8 cellular contexts compared by ENCODE assay signal in the genomic region with DNA sequence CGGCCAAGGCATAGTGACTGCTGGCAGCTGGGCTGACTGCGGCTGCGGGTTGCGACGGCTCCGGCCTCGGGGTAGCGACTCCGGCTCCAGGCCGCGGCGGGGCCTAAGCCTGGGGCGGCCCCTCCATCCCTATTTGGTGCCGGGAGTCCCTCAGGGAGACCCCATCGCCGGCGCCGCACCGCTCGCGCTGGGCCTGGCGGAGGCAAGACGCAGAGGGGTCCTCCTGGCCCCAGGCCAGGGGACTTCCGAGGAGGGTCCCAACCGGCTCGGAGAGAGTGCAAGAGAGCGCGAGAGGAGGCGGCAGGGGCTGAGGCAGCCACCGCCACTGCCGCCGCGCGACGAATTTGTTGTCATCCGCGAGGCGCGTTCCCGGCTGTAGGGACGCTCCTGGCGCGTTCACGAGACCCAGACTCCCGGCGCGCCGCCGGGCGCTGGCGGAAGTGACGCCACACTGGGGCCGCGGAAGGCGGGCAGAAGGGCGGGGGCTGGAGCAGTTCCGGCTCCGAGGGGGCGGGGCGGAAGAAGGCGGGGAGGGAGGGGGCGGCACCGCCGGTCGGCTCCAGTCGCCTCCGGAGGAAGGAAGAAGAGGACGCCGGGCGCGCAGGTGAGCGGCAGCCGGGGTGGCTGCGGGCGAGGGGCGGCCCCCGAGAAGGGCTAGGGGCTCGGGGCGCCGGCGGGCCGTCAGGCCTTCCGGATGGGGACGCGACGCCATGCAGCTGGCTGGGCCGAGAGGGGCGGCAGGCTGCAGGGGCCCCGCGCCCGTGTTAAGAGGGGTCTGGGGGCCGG. TPM values are rescaled to one million over a fixed set of nuclear protein-coding genes. Genes with fewer than 3 reads are reported as not detected.
A peak's percentile ranks its signal among the peaks of the same experiment; 100 is the strongest.
DNase-seq lines count a peak whose midpoint lies in the region; ATAC-seq lines count a peak whose summit lies in the region.

A gene with protein sequence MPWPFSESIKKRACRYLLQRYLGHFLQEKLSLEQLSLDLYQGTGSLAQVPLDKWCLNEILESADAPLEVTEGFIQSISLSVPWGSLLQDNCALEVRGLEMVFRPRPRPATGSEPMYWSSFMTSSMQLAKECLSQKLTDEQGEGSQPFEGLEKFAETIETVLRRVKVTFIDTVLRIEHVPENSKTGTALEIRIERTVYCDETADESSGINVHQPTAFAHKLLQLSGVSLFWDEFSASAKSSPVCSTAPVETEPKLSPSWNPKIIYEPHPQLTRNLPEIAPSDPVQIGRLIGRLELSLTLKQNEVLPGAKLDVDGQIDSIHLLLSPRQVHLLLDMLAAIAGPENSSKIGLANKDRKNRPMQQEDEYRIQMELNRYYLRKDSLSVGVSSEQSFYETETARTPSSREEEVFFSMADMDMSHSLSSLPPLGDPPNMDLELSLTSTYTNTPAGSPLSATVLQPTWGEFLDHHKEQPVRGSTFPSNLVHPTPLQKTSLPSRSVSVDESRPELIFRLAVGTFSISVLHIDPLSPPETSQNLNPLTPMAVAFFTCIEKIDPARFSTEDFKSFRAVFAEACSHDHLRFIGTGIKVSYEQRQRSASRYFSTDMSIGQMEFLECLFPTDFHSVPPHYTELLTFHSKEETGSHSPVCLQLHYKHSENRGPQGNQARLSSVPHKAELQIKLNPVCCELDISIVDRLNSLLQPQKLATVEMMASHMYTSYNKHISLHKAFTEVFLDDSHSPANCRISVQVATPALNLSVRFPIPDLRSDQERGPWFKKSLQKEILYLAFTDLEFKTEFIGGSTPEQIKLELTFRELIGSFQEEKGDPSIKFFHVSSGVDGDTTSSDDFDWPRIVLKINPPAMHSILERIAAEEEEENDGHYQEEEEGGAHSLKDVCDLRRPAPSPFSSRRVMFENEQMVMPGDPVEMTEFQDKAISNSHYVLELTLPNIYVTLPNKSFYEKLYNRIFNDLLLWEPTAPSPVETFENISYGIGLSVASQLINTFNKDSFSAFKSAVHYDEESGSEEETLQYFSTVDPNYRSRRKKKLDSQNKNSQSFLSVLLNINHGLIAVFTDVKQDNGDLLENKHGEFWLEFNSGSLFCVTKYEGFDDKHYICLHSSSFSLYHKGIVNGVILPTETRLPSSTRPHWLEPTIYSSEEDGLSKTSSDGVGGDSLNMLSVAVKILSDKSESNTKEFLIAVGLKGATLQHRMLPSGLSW (N-terminal part only) (minus strand): TSS at position 377 of the 786 bp plus-strand sequence. CDS start 365 bp downstream, at position 12.
A gene with protein sequence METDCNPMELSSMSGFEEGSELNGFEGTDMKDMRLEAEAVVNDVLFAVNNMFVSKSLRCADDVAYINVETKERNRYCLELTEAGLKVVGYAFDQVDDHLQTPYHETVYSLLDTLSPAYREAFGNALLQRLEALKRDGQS (plus strand): TSS at position 562 of the 786 bp plus-strand sequence. CDS start 18,722 bp downstream, outside the sequence.

- H3K27me3 Mint-ChIP-seq in CD8-positive, alpha-beta memory T cell, result peaks cover 0 to 3% of the 10 kb centered on the region in 2 donors
- no peaks in the 10 kb centered on the region for H3K27me3 Mint-ChIP-seq in memory B cell

- CTCF ChIA-PET in CD8-positive, alpha-beta memory T cell (lab: Charles Lee), result no interaction called here
- CTCF ChIA-PET in activated CD8-positive, alpha-beta memory T cell treated with anti-CD3 and anti-CD28 coated beads for 36 hours (lab: Charles Lee), result no interaction called here

- no peaks in the 10 kb centered on the region for H3K27me3 ChIP-seq in CD8-positive, alpha-beta memory T cell (ENCODE audit: insufficient read depth, low read length, poor library complexity, severe bottlenecking)
- H3K27me3 ChIP-seq in effector memory CD4-positive, alpha-beta T cell (replicated peaks; ENCODE audit: control insufficient read depth, insufficient read depth, low read length, poor library complexity, severe bottlenecking), result no peaks in the 10 kb centered on the region

- peak within 1 kb of the TSS; percentile 87 to 97 (median 94) for H3K27ac Mint-ChIP-seq in CD8-positive, alpha-beta memory T cell
- peak within 1 kb of the TSS; percentile 88 for H3K27ac Mint-ChIP-seq in memory B cell

- no peaks in the 10 kb centered on the region for H3K36me3 ChIP-seq in CD8-positive, alpha-beta memory T cell (ENCODE audit: insufficient read depth, low read length)
- H3K36me3 ChIP-seq in effector memory CD4-positive, alpha-beta T cell (ENCODE audit: control insufficient read depth, insufficient read depth, low read length), result no peaks in the 10 kb centered on the region

- peak within 1 kb of the TSS; percentile 85 to 94 (median 90) for H3K4me3 Mint-ChIP-seq in CD8-positive, alpha-beta memory T cell
- peak within 1 kb of the TSS; percentile 87 for H3K4me3 Mint-ChIP-seq in memory B cell

- H3K9me3 Mint-ChIP-seq in CD8-positive, alpha-beta memory T cell, result no peaks in the 10 kb centered on the region
- no peaks in the 10 kb centered on the region for H3K9me3 Mint-ChIP-seq in memory B cell

- H3K4me3 ChIP-seq in CD8-positive, alpha-beta memory T cell (ENCODE audit: low read length), result peak within 1 kb of the TSS; percentile 81
- H3K4me3 ChIP-seq in effector memory CD4-positive, alpha-beta T cell (ENCODE audit: insufficient read depth, low read depth, low read length, poor library complexity, severe bottlenecking), result peak within 1 kb of the TSS; percentile 73

- peak; percentile 95 to 99 (median 97) for DNase-seq in CD8-positive, alpha-beta memory T cell
- peak; percentile 52 for DNase-seq in HS-5 (ENCODE audit: low read depth)
- DNase-seq in NOMO-1 (lab: John Stamatoyannopoulos, UW; ENCODE audit: unreplicated experiment in 2 of 2), result peak; percentile 80 to 91
- peak; percentile 95 to 96 (median 96) for DNase-seq in effector memory CD4-positive, alpha-beta T cell
- DNase-seq in memory B cell (ENCODE audit: low spot score in 2 of 2), result peak; percentile 97 to 98
- peak; percentile 94 for DNase-seq in stimulated activated CD8-positive, alpha-beta memory T cell treated with anti-CD3 and anti-CD28 coated beads, Interleukin-12 subunit alpha, Interleukin-12 subunit beta, amount 100 ng/mL, for 1 hour (ENCODE audit: low read depth)

- peak within 1 kb of the TSS; percentile 88 for H3K27ac ChIP-seq in CD8-positive, alpha-beta memory T cell (ENCODE audit: low read depth, low read length)
- peak within 1 kb of the TSS; percentile 94 for H3K27ac ChIP-seq in effector memory CD4-positive, alpha-beta T cell (ENCODE audit: insufficient read depth, low read length, poor library complexity, severe bottlenecking)

- ATAC-seq in GM19468 (IDR thresholded peaks at IDR 0.05; ENCODE audit: extremely low read depth, unreplicated experiment) (peak; percentile 74), memory B cell (ENCODE audit: low read depth) (peak; percentile 81)

- peaks cover 44 to 75% (median 63%) of the 10 kb centered on the region in 3 donors for H3K4me1 Mint-ChIP-seq in CD8-positive, alpha-beta memory T cell
- H3K4me1 Mint-ChIP-seq in memory B cell, result peaks cover 25% of the 10 kb centered on the region

- H3K9me3 ChIP-seq in CD8-positive, alpha-beta memory T cell (ENCODE audit: low read length), result no peaks in the 10 kb centered on the region
- H3K9me3 ChIP-seq in effector memory CD4-positive, alpha-beta T cell (ENCODE audit: control insufficient read depth, low read length), result no peaks in the 10 kb centered on the region

- POLR2A ChIA-PET in CD8-positive, alpha-beta memory T cell (lab: Charles Lee), result interaction anchor here (0.6 to 2.6 kb wide), 2 partner anchors 28 to 199 kb away, joined by 4 to 9 read pairs; a partner anchor contains a TSS
- POLR2A ChIA-PET in activated CD8-positive, alpha-beta memory T cell treated with anti-CD3 and anti-CD28 coated beads for 36 hours (lab: Charles Lee), result interaction anchor here (1.0 to 1.1 kb wide), 2 partner anchors 28 to 29 kb away, joined by 3 to 4 read pairs; a partner anchor contains a TSS

- peaks cover 0 to 15% (median 0%) of the 10 kb centered on the region in 3 donors for H3K36me3 Mint-ChIP-seq in CD8-positive, alpha-beta memory T cell
- no peaks in the 10 kb centered on the region for H3K36me3 Mint-ChIP-seq in memory B cell

- peaks cover 33% of the 10 kb centered on the region for H3K4me1 ChIP-seq in CD8-positive, alpha-beta memory T cell (ENCODE audit: insufficient read depth, low read length)
- H3K4me1 ChIP-seq in effector memory CD4-positive, alpha-beta T cell (ENCODE audit: control insufficient read depth, insufficient read depth, low read length, poor library complexity, severe bottlenecking), result peaks cover 12% of the 10 kb centered on the region

RNA-seq across cellular contexts. Expression of the first gene that starts in this region (rescaled TPM):
- total RNA-seq in CD8-positive, alpha-beta memory T cell, result 10 to 100 TPM; 17.4 to 19.8 TPM
- polyA plus RNA-seq in CD8-positive, alpha-beta memory T cell, result 2.6 TPM
- total RNA-seq in activated CD8-positive, alpha-beta memory T cell treated with anti-CD3 and anti-CD28 coated beads for 36 hours, result 10 to 100 TPM; 19.6 to 20.6 TPM

RNA-seq across cellular contexts. Expression of the second gene that starts in this region (rescaled TPM):
- 10 to 100 TPM; 23.7 to 24.6 TPM for total RNA-seq in CD8-positive, alpha-beta memory T cell
- 30.5 TPM for polyA plus RNA-seq in CD8-positive, alpha-beta memory T cell
- 10 to 100 TPM; 23.5 to 24.8 TPM for total RNA-seq in activated CD8-positive, alpha-beta memory T cell treated with anti-CD3 and anti-CD28 coated beads for 36 hours

Comparison
In these comparisons a context has a peak if more than half of its experiments do, and no peak if none do; other contexts are left out.
1. Peak in every context shown above with its lines: DNase-seq, ATAC-seq, H3K4me3 ChIP-seq and H3K27ac ChIP-seq.